8 cellular contexts compared by ENCODE assay signal in genomic region chr9:3732077-3733038, GRCh38.
A peak's percentile ranks its signal among the peaks of the same experiment; 100 is the strongest.
DNase-seq lines count a peak whose midpoint lies in the region; ATAC-seq lines count a peak whose summit lies in the region.

No MANE protein-coding gene starts in this region.

- H3K27me3 Mint-ChIP-seq in activated T-cell treated with anti-CD3 and anti-CD28 coated beads, Interleukin-2, amount 50 U/mL, for 72 hours (ENCODE audit: low read depth), result no peaks in the 10 kb centered on the region

- peak overlapping the region; percentile 70 for H3K27ac Mint-ChIP-seq in activated T-cell treated with anti-CD3 and anti-CD28 coated beads, Interleukin-2, amount 50 U/mL, for 72 hours

- H3K4me1 Mint-ChIP-seq in activated T-cell treated with anti-CD3 and anti-CD28 coated beads, Interleukin-2, amount 50 U/mL, for 72 hours (ENCODE audit: low read depth), result peaks cover 27% of the 10 kb centered on the region

- no peaks in the 10 kb centered on the region for H3K36me3 Mint-ChIP-seq in activated T-cell treated with anti-CD3 and anti-CD28 coated beads, Interleukin-2, amount 50 U/mL, for 72 hours (ENCODE audit: insufficient read depth in 2 of 2)

- peak; percentile 93 for ATAC-seq in GM21528 (IDR thresholded peaks at IDR 0.05; ENCODE audit: low FRiP score, unreplicated experiment)
- ATAC-seq in activated T-cell treated with anti-CD3 and anti-CD28 coated beads, Interleukin-2, amount 50 U/mL, for 72 hours (replicated peaks in 1 of 2), result peak; percentile 90 to 91

- intact Hi-C loops in posterior vena cava (cut with DNase I), result loop anchor here in 1 of 2 donors (10.0 kb wide), 1 partner anchor 632 kb away; no protein-coding TSS in a partner anchor

- no peaks in the 10 kb centered on the region for H3K9me3 Mint-ChIP-seq in activated T-cell treated with anti-CD3 and anti-CD28 coated beads, Interleukin-2, amount 50 U/mL, for 72 hours

- peak overlapping the region in 1 of 2 donors; percentile 56 for H3K4me3 Mint-ChIP-seq in activated T-cell treated with anti-CD3 and anti-CD28 coated beads, Interleukin-2, amount 50 U/mL, for 72 hours

- DNase-seq in GDM1 (lab: John Stamatoyannopoulos, UW), result peak; percentile 56
- peak; percentile 89 for DNase-seq in HS-5 (ENCODE audit: low read depth)
- DNase-seq in NCI-H748 treated with DMSO at 0.1 percent for 48 hours (lab: John Stamatoyannopoulos, UW), result peak; percentile 69
- peak; percentile 37 to 53 for DNase-seq in activated T-cell treated with anti-CD3 and anti-CD28 coated beads, Interleukin-2, amount 50 U/mL, for 72 hours
- DNase-seq in foreskin melanocyte, result peak; percentile 75
- peak in 32 of 56 donors; percentile 1 to 59 (median 25) for DNase-seq in nucleus accumbens (lab: John Stamatoyannopoulos, UW)
- no peak for DNase-seq in posterior vena cava (ENCODE audit: low spot score)
